Comparison of ENCODE assay signal across 16 cellular contexts in genomic region chr5:79736528-79737514, GRCh38. TPM values are rescaled to one million over a fixed set of nuclear protein-coding genes. Genes with fewer than 3 reads are reported as not detected.
DNase-seq lines count a peak whose midpoint lies in the region; ATAC-seq and TF ChIP-seq lines count a peak whose summit lies in the region.
"Had no signal": no experiment of that assay in that cellular context is flagged by ENCODE, and none has a peak within 500 bp of the region (broad histone marks: within the 10 kb centered on the region; RNA-seq: fewer than 3 reads in every experiment).

No MANE protein-coding gene starts in this region.

- peak; percentile 43 for ATAC-seq in effector memory CD8-positive, alpha-beta T cell (replicated peaks)
- ATAC-seq: body of pancreas, lower lobe of right lung, sciatic nerve had no signal

- H3K4me2 ChIP-seq in BLaER1 treated with 17β-estradiol and CSF1 and Interleukin-3, amounts not matched to agents 10 nM and 100 nM: peak overlapping the region; percentile 18 to 81 (median 54); a peak in 21 of 22 replicates

- intact Hi-C loops in activated CD4-positive, alpha-beta memory T cell treated with anti-CD3 and anti-CD28 coated beads for 36 hours (cut with micrococcal nuclease): loop anchor here (1.0 to 2.0 kb wide), 4 partner anchors 108 to 389 kb away; no protein-coding TSS in a partner anchor

- CTCF ChIA-PET in CD8-positive, alpha-beta memory T cell (lab: Charles Lee): no interaction called here
- CTCF ChIA-PET in activated CD4-positive, alpha-beta memory T cell treated with anti-CD3 and anti-CD28 coated beads for 36 hours (lab: Charles Lee): interaction anchor here (0.5 to 1.2 kb wide), 2 partner anchors 176 to 1887 kb away, joined by 3 read pairs; no protein-coding TSS in a partner anchor

- H3K27ac Mint-ChIP-seq in CD8-positive, alpha-beta memory T cell: peak overlapping the region in 6 of 8 donors; percentile 2 to 70 (median 28)
- H3K27ac Mint-ChIP-seq in activated CD4-positive, alpha-beta memory T cell treated with anti-CD3 and anti-CD28 coated beads for 36 hours: peak overlapping the region; percentile 62
- H3K27ac Mint-ChIP-seq in effector memory CD8-positive, alpha-beta T cell: peak overlapping the region; percentile 6 to 90

- H3K4me3 ChIP-seq in BLaER1 treated with 17β-estradiol and CSF1 and Interleukin-3, amounts not matched to agents 10 nM and 100 nM: peak overlapping the region in 1 of 10 experiments; percentile 17; a peak in 1 of 20 replicates
- H3K4me3 ChIP-seq in CD8-positive, alpha-beta memory T cell (ENCODE audit: low read length): peak overlapping the region; percentile 4
- H3K4me3 ChIP-seq: body of pancreas, lower lobe of right lung, tibial nerve had no signal

- in situ Hi-C loops in GM13977 (cut with MboI; ENCODE audit: low pct_unique_long_range_greater_than_20kb, low sequenced_read_pairs, unreplicated experiment): no loop called here

- peaks cover 0 to 31% (median 25%) of the 10 kb centered on the region in 11 experiments; a peak in 16 of 22 replicates for H3K9me3 ChIP-seq in BLaER1 treated with 17β-estradiol and CSF1 and Interleukin-3, amounts not matched to agents 10 nM and 100 nM (replicated peaks in 1 of 11)
- no peaks in the 10 kb centered on the region for H3K9me3 ChIP-seq in CD8-positive, alpha-beta memory T cell (ENCODE audit: low read length)
- H3K9me3 ChIP-seq: body of pancreas, lower lobe of right lung had no signal

- no peaks in the 10 kb centered on the region for H4K20me1 ChIP-seq in BLaER1 treated with 17β-estradiol and CSF1 and Interleukin-3, amounts not matched to agents 10 nM and 100 nM

- H3K36me3 ChIP-seq in BLaER1 treated with 17β-estradiol and CSF1 and Interleukin-3, amounts not matched to agents 10 nM and 100 nM: no peaks in the 10 kb centered on the region
- no peaks in the 10 kb centered on the region for H3K36me3 ChIP-seq in CD8-positive, alpha-beta memory T cell (ENCODE audit: insufficient read depth, low read length)
- H3K36me3 ChIP-seq: lower lobe of right lung had no signal

- peak overlapping the region in 7 of 11 experiments; percentile 0 to 54 (median 33); a peak in 11 of 22 replicates for H3K9ac ChIP-seq in BLaER1 treated with 17β-estradiol and CSF1 and Interleukin-3, amounts not matched to agents 10 nM and 100 nM

- peak overlapping the region in 9 of 11 experiments; percentile 30 to 79 (median 73); a peak in 18 of 22 replicates for H3K27ac ChIP-seq in BLaER1 treated with 17β-estradiol and CSF1 and Interleukin-3, amounts not matched to agents 10 nM and 100 nM
- no peak overlapping the region for H3K27ac ChIP-seq in CD8-positive, alpha-beta memory T cell (ENCODE audit: low read depth, low read length)
- H3K27ac ChIP-seq: body of pancreas, lower lobe of right lung, tibial nerve had no signal

- no peaks in the 10 kb centered on the region for H3K36me3 Mint-ChIP-seq in CD8-positive, alpha-beta memory T cell
- no peaks in the 10 kb centered on the region for H3K36me3 Mint-ChIP-seq in activated CD4-positive, alpha-beta memory T cell treated with anti-CD3 and anti-CD28 coated beads for 36 hours
- no peaks in the 10 kb centered on the region for H3K36me3 Mint-ChIP-seq in effector memory CD8-positive, alpha-beta T cell (ENCODE audit: insufficient read depth)

- no peaks in the 10 kb centered on the region for H3K9me3 Mint-ChIP-seq in CD8-positive, alpha-beta memory T cell
- no peaks in the 10 kb centered on the region for H3K9me3 Mint-ChIP-seq in activated CD4-positive, alpha-beta memory T cell treated with anti-CD3 and anti-CD28 coated beads for 36 hours
- H3K9me3 Mint-ChIP-seq in effector memory CD8-positive, alpha-beta T cell: peaks cover 0 to 1% of the 10 kb centered on the region in 2 donors

- peaks cover 29 to 38% (median 35%) of the 10 kb centered on the region in 3 donors for H3K4me1 Mint-ChIP-seq in CD8-positive, alpha-beta memory T cell
- H3K4me1 Mint-ChIP-seq in activated CD4-positive, alpha-beta memory T cell treated with anti-CD3 and anti-CD28 coated beads for 36 hours (ENCODE audit: low read depth): peaks cover 55% of the 10 kb centered on the region
- peaks cover 17 to 19% of the 10 kb centered on the region in 2 donors for H3K4me1 Mint-ChIP-seq in effector memory CD8-positive, alpha-beta T cell (ENCODE audit: low read depth in 2 of 2)

- no peaks in the 10 kb centered on the region for H3K27me3 ChIP-seq in BLaER1 treated with 17β-estradiol and CSF1 and Interleukin-3, amounts not matched to agents 10 nM and 100 nM
- H3K27me3 ChIP-seq in CD8-positive, alpha-beta memory T cell (ENCODE audit: insufficient read depth, low read length, poor library complexity, severe bottlenecking): peaks cover 3% of the 10 kb centered on the region
- H3K27me3 ChIP-seq: body of pancreas, tibial nerve had no signal

- peak in 2 of 5 donors; percentile 2 to 51 for DNase-seq in CD8-positive, alpha-beta memory T cell
- DNase-seq in activated CD4-positive, alpha-beta memory T cell treated with anti-CD3 and anti-CD28 coated beads for 36 hours: peak; percentile 21
- no peak for DNase-seq in effector memory CD8-positive, alpha-beta T cell
- DNase-seq in NCI-H526 (lab: John Stamatoyannopoulos, UW) (no peak), GM13977 (ENCODE audit: low spot score) (no peak), mesenteric fat pad (ENCODE audit: low spot score) (no peak)
- DNase-seq: activated gamma-delta T cell treated with Interleukin-2 at 50 U/mL for 16 hours, body of pancreas, lower lobe of right lung, NCI-H1105, NCI-H510A, RPMI8226, SW 1271 had no signal

- H3K4me3 Mint-ChIP-seq in CD8-positive, alpha-beta memory T cell: peak overlapping the region; percentile 21 to 72 (median 53)
- peak overlapping the region; percentile 57 for H3K4me3 Mint-ChIP-seq in activated CD4-positive, alpha-beta memory T cell treated with anti-CD3 and anti-CD28 coated beads for 36 hours
- H3K4me3 Mint-ChIP-seq in effector memory CD8-positive, alpha-beta T cell: peak overlapping the region; percentile 27 to 65

- no peak for TF ChIP-seq CTCF in GM13977 (IDR thresholded peaks at IDR 0.05; ENCODE audit: extremely low read depth, insufficient read depth, missing control alignments)

- H3K4me1 ChIP-seq in BLaER1 treated with 17β-estradiol and CSF1 and Interleukin-3, amounts not matched to agents 10 nM and 100 nM: peaks cover 19 to 37% (median 24%) of the 10 kb centered on the region in 10 experiments; a peak in 19 of 20 replicates
- H3K4me1 ChIP-seq in CD8-positive, alpha-beta memory T cell (ENCODE audit: insufficient read depth, low read length): peaks cover 51% of the 10 kb centered on the region
- H3K4me1 ChIP-seq: body of pancreas, lower lobe of right lung, tibial nerve had no signal

- POLR2A ChIA-PET in CD8-positive, alpha-beta memory T cell (lab: Charles Lee): no interaction called here
- POLR2A ChIA-PET in activated CD4-positive, alpha-beta memory T cell treated with anti-CD3 and anti-CD28 coated beads for 36 hours (lab: Charles Lee): interaction anchor here (0.7 kb wide), 1 partner anchor 75 kb away, joined by 3 read pairs; no protein-coding TSS in a partner anchor

- H3K27me3 Mint-ChIP-seq in CD8-positive, alpha-beta memory T cell: peaks cover 17 to 62% of the 10 kb centered on the region in 2 donors
- peaks cover 34% of the 10 kb centered on the region for H3K27me3 Mint-ChIP-seq in activated CD4-positive, alpha-beta memory T cell treated with anti-CD3 and anti-CD28 coated beads for 36 hours
- peaks cover 71 to 79% of the 10 kb centered on the region in 2 donors for H3K27me3 Mint-ChIP-seq in effector memory CD8-positive, alpha-beta T cell

RNA-seq across cellular contexts. Expression of gene CMYA5, which starts 47.2 kb away (rescaled TPM):
- under 1 TPM in 1 of 2 experiments, not detected in 1; 0.16 TPM for total RNA-seq in CD8-positive, alpha-beta memory T cell
- polyA plus RNA-seq in CD8-positive, alpha-beta memory T cell: 0.10 TPM
- total RNA-seq in activated CD4-positive, alpha-beta memory T cell treated with anti-CD3 and anti-CD28 coated beads for 36 hours: under 1 TPM; 0.15 to 0.26 TPM
- 2.6 TPM for total RNA-seq in mesenteric fat pad
